In the genomic region with DNA sequence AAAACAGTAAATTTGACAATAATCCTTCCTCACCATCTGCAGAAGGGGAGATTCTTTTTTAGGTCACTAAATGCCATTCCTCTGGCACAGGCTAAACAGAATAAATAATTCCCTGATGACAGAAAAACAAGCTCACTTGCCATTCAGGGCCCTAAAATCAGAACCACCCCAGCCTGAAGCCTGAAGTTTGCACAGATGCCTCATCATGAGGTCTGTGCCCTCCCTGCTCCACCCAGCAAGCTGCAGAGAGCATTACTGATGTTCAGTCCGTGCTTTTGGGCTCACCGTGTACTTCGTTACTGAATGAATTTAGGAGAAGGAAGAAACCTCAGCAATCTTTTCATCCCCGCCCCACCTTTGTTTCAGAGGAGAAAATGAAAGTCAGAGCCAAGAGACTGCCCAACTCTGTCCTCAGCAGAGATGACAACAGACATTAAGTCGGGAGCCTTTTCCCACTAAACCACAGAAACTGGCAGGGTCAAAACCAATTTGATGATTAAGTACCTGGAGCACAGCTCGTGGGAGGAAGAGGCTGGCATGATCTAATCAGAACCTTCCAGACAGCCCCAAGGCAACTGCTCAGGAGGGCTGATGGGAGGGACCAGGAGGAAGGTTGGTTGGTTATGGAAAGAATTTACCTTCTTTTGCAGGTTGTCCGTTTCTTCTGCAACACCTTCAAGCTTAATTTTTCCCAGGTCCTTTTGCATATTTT, we compare ENCODE assay signal across 1 cellular context.
TF ChIP-seq lines count a peak whose summit lies in the region.

No MANE protein-coding gene starts in this region.

TF ChIP-seq in SK-N-SH, 30 proteins besides CTCF, POLR2A, EP300 and RAD21 (continued from another document):
- TF ChIP-seq REST (IDR thresholded peaks at IDR 0.05; ENCODE audit: low read depth, low read length): no peak
- TF ChIP-seq FOXJ3 (CRISPR knock-in tag; IDR thresholded peaks at IDR 0.05): no peak
- no peak for TF ChIP-seq PBX3 (IDR thresholded peaks at IDR 0.05)
